Comparison of ENCODE assay signal across 19 cellular contexts in genomic region chr1:241215203-241215602, GRCh38.
"Had no signal": no experiment of that assay in that cellular context is flagged by ENCODE, and none has a peak within 500 bp of the region (broad histone marks: within the 10 kb centered on the region; RNA-seq: fewer than 3 reads in every experiment).

No MANE protein-coding gene starts in this region.

- H3K4me3 ChIP-seq: right atrium auricular region, smooth muscle cell, suprapubic skin had no signal

- DNase-seq: activated CD4-positive, CD25-positive, alpha-beta regulatory T cell treated with anti-CD3 and anti-CD28 coated beads, Interleukin-2, amount 50 U/mL, for 72 hours; activated naive CD4-positive, alpha-beta T cell treated with Interleukin-2 at 50 U/mL for 16 hours; activated naive CD8-positive, alpha-beta T cell treated with anti-CD3 and anti-CD28 coated beads, Interleukin-2, amount 50 U/mL, for 24 hours; aorta; cortex of kidney; effector memory CD4-positive, alpha-beta T cell; hippocampal formation; nucleus accumbens; stimulated activated CD4-positive, alpha-beta T cell treated with anti-CD3 and anti-CD28 coated beads, Interleukin-4, amount 100 ng/mL, for 4 hours; stimulated activated CD8-positive, alpha-beta memory T cell treated with anti-CD3 and anti-CD28 coated beads, Interleukin-4, amount 100 ng/mL, for 48 hours; stimulated activated naive CD4-positive, alpha-beta T cell treated with Interleukin-2 at 50 U/mL for 16 hours; T-helper 1 cell had no signal

- H3K4me1 ChIP-seq: right atrium auricular region, suprapubic skin had no signal

- H3K4me3 Mint-ChIP-seq: activated naive CD8-positive, alpha-beta T cell treated with anti-CD3 and anti-CD28 coated beads, Interleukin-2, amount 50 U/mL, for 24 hours; activated T-helper 1 cell treated with anti-CD3 and anti-CD28 coated beads, Interleukin-12 subunit alpha, Interleukin-12 subunit beta, Interleukin-2, Interleukin-4 antibody, amounts not matched to agents 30 ng/mL and 10 ng/mL and 1 ng/mL, durations not matched to agents 14 hours and 24 hours and 36 hours; nephron had no signal

- H3K27me3 Mint-ChIP-seq: activated naive CD8-positive, alpha-beta T cell treated with anti-CD3 and anti-CD28 coated beads, Interleukin-2, amount 50 U/mL, for 24 hours; progenitor cell of endocrine pancreas had no signal

- ATAC-seq: activated naive CD8-positive, alpha-beta T cell treated with anti-CD3 and anti-CD28 coated beads, Interleukin-2, amount 50 U/mL, for 24 hours had no signal

- H3K4me2 ChIP-seq: smooth muscle cell had no signal

- H3K27ac Mint-ChIP-seq: activated naive CD8-positive, alpha-beta T cell treated with anti-CD3 and anti-CD28 coated beads, Interleukin-2, amount 50 U/mL, for 24 hours; activated T-helper 1 cell treated with anti-CD3 and anti-CD28 coated beads, Interleukin-12 subunit alpha, Interleukin-12 subunit beta, Interleukin-2, Interleukin-4 antibody, amounts not matched to agents 30 ng/mL and 10 ng/mL and 1 ng/mL, durations not matched to agents 14 hours and 24 hours and 36 hours; progenitor cell of endocrine pancreas had no signal

- H3K4me1 Mint-ChIP-seq: activated naive CD8-positive, alpha-beta T cell treated with anti-CD3 and anti-CD28 coated beads, Interleukin-2, amount 50 U/mL, for 24 hours; nephron had no signal

- H3K27ac ChIP-seq: epithelial cell of prostate, right atrium auricular region, suprapubic skin had no signal

- H3K9me3 Mint-ChIP-seq: activated naive CD8-positive, alpha-beta T cell treated with anti-CD3 and anti-CD28 coated beads, Interleukin-2, amount 50 U/mL, for 24 hours; nephron had no signal

- H3K27me3 ChIP-seq: right atrium auricular region, suprapubic skin had no signal

- H3K36me3 ChIP-seq: right atrium auricular region, suprapubic skin had no signal
